ENCODE assay signal across 26 cellular contexts in genomic region chr3:14492948-14493881, GRCh38. TPM values are rescaled to one million over a fixed set of nuclear protein-coding genes. Genes with fewer than 3 reads are reported as not detected.
"Had no signal": no experiment of that assay in that cellular context is flagged by ENCODE, and none has a peak within 500 bp of the region (broad histone marks: within the 10 kb centered on the region; RNA-seq: fewer than 3 reads in every experiment).

No MANE protein-coding gene starts in this region.

- DNase-seq: caudate nucleus; effector CD4-positive, alpha-beta T cell; endodermal cell; erythroblast; foreskin melanocyte; heart left ventricle; hippocampal formation; mesenchymal stem cell; midbrain; nephron progenitor cell; stimulated activated CD4-positive, alpha-beta T cell treated with anti-CD3 and anti-CD28 coated beads, Interleukin-4, amount 100 ng/mL, for 1 hour; stimulated activated CD8-positive, alpha-beta memory T cell treated with anti-CD3 and anti-CD28 coated beads, Interleukin-4, amount 100 ng/mL, for 48 hours; stimulated activated naive CD8-positive, alpha-beta T cell treated with anti-CD3 and anti-CD28 coated beads, Interleukin-15, Interleukin-2, amounts not matched to agents 100 U/mL and 50 U/mL, for 24 hours; upper lobe of left lung had no signal

- H3K9me3 Mint-ChIP-seq: endodermal cell; nephron progenitor cell; stimulated activated effector memory CD8-positive, alpha-beta T cell treated with anti-CD3 and anti-CD28 coated beads, Interleukin-12 subunit alpha, Interleukin-12 subunit beta, amount 100 ng/mL, for 72 hours had no signal

- H3K4me3 Mint-ChIP-seq: endodermal cell; nephron progenitor cell; stimulated activated effector memory CD8-positive, alpha-beta T cell treated with anti-CD3 and anti-CD28 coated beads, Interleukin-12 subunit alpha, Interleukin-12 subunit beta, amount 100 ng/mL, for 72 hours had no signal

- H3K4me2 ChIP-seq: smooth muscle cell had no signal

- ATAC-seq: left lung; stimulated activated effector memory CD8-positive, alpha-beta T cell treated with anti-CD3 and anti-CD28 coated beads, Interleukin-12 subunit alpha, Interleukin-12 subunit beta, amount 100 ng/mL, for 72 hours; stimulated activated naive CD8-positive, alpha-beta T cell treated with anti-CD3 and anti-CD28 coated beads, Interleukin-15, Interleukin-2, amounts not matched to agents 100 U/mL and 50 U/mL, for 24 hours had no signal

- FAIRE-seq: endothelial cell of umbilical vein, islet of Langerhans had no signal

- H3K9me3 ChIP-seq: heart left ventricle, left lung, neutrophil, suprapubic skin, tibial artery, upper lobe of left lung had no signal

- H3K4me3 ChIP-seq: coronary artery, heart left ventricle, left lung, lung, smooth muscle cell, suprapubic skin, tibial artery, upper lobe of left lung had no signal

- H3K4me1 ChIP-seq: left lung had no signal

- H3K27me3 ChIP-seq: heart left ventricle, left lung, tibial artery, upper lobe of left lung had no signal

- H3K27ac ChIP-seq: coronary artery, heart left ventricle, left lung, neutrophil, suprapubic skin, tibial artery, upper lobe of left lung had no signal

- H3K27ac Mint-ChIP-seq: endodermal cell; progenitor cell of endocrine pancreas; stimulated activated effector memory CD8-positive, alpha-beta T cell treated with anti-CD3 and anti-CD28 coated beads, Interleukin-12 subunit alpha, Interleukin-12 subunit beta, amount 100 ng/mL, for 72 hours had no signal

RNA-seq across cellular contexts. Expression of gene GRIP2, which starts 46.9 kb away (rescaled TPM):
- total RNA-seq: dermis microvascular lymphatic vessel endothelial cell, endothelial cell of umbilical vein had no signal
- polyA plus RNA-seq: endothelial cell of umbilical vein had no signal
